ENCODE assay signal across 19 cellular contexts in the genomic region with DNA sequence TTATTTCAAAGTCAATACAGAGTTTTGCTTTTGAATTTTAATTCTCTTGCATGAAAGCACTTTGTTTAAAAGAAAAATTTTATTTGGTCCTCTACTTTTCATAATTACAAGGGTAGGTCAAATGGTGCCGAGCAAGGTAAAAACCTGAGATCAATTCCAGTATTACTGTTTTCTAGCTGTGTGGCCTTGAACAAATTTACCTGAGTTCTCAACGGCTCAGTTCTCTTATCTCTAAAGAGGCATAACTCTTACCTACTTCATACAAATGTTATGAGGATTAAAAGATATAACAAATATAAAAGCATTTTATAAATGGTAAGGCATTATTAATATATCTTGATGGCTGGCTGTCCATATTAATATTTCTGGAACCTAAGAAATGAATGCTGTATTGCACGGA. TPM values are rescaled to one million over a fixed set of nuclear protein-coding genes. Genes with fewer than 3 reads are reported as not detected.
DNase-seq lines count a peak whose midpoint lies in the region; ATAC-seq, FAIRE-seq and TF ChIP-seq lines count a peak whose summit lies in the region.
"Had no signal": no experiment of that assay in that cellular context is flagged by ENCODE, and none has a peak within 500 bp of the region (broad histone marks: within the 10 kb centered on the region; RNA-seq: fewer than 3 reads in every experiment).

No MANE protein-coding gene starts in this region.

- no peak overlapping the region for H3K4ac ChIP-seq in neuronal stem cell (ENCODE audit: low read length)

- no peak for DNase-seq in left ventricle myocardium inferior
- DNase-seq in heart left ventricle = no peak
- DNase-seq in left lung = no peak
- DNase-seq in pancreas = no peak
- no peak for DNase-seq in stimulated activated CD4-positive, alpha-beta T cell treated with anti-CD3 and anti-CD28 coated beads, Interleukin-4, amount 100 ng/mL, for 1 hour
- DNase-seq in neuronal stem cell (ENCODE audit: low spot score) = no peak
- no peak for DNase-seq in thyroid gland
- DNase-seq: C1 segment of cervical spinal cord; Calu3; CD4-positive, alpha-beta memory T cell; COR-L47; DMS53; GF-D8; GM23248; H7; HCEC 1CT had no signal

- H3K9me3 ChIP-seq in left ventricle myocardium inferior (replicated peaks) = no peaks in the 10 kb centered on the region
- no peaks in the 10 kb centered on the region for H3K9me3 ChIP-seq in heart left ventricle
- no peaks in the 10 kb centered on the region for H3K9me3 ChIP-seq in left lung
- H3K9me3 ChIP-seq in pancreas = no peaks in the 10 kb centered on the region
- no peaks in the 10 kb centered on the region for H3K9me3 ChIP-seq in neuronal stem cell (replicated peaks in 1 of 2; ENCODE audit: control insufficient read depth in 2 of 2, insufficient read depth in 1 of 2, low read depth in 1 of 2, low read length in 2 of 2)
- H3K9me3 ChIP-seq in thyroid gland = no peaks in the 10 kb centered on the region

- H3K27ac ChIP-seq in left ventricle myocardium inferior (replicated peaks) (peak overlapping the region; percentile 5), heart left ventricle (peak overlapping the region in 2 of 12 donors; percentile 6 to 42), left lung (no peak overlapping the region), pancreas (no peak overlapping the region), neuronal stem cell (replicated peaks; ENCODE audit: low read length) (no peak overlapping the region), thyroid gland (no peak overlapping the region)
- H3K27ac ChIP-seq: GM23248 had no signal

- no peak overlapping the region for H4K8ac ChIP-seq in neuronal stem cell (ENCODE audit: low read depth, low read length)

- 76 to 85% (median 81%) methylated on average over 3 of the region's 3 CpGs for WGBS in heart left ventricle, 4 donors
- WGBS in pancreas, 2 donors = 42 to 45% methylated on average over 3 of the region's 3 CpGs
- WGBS in neuronal stem cell (ENCODE audit: extremely low coverage in 2 of 2, insufficient read length in 2 of 2, insufficient replicate concordance in 1 of 2), 2 donors = no CpG with 5 or more reads among the region's 3 CpGs
- 96% methylated on average over 3 of the region's 3 CpGs for WGBS in thyroid gland, 2 donors

- H3K23ac ChIP-seq in neuronal stem cell (ENCODE audit: low read depth, low read length, poor library complexity) = no peak overlapping the region

- no peak overlapping the region for H2BK5ac ChIP-seq in neuronal stem cell (ENCODE audit: low read length)

- H4K91ac ChIP-seq in neuronal stem cell (ENCODE audit: low read depth, low read length, poor library complexity) = no peak overlapping the region

- H2BK15ac ChIP-seq in neuronal stem cell (ENCODE audit: low read length) = no peak overlapping the region

- H3K4me1 ChIP-seq in left ventricle myocardium inferior (peaks cover 36% of the 10 kb centered on the region), heart left ventricle (peaks cover 0 to 41% (median 8%) of the 10 kb centered on the region in 12 donors), left lung (no peaks in the 10 kb centered on the region), pancreas (no peaks in the 10 kb centered on the region), neuronal stem cell (ENCODE audit: control insufficient read depth in 2 of 2, insufficient read depth in 1 of 2, low read depth in 1 of 2, low read length in 2 of 2) (peaks cover 2 to 6% of the 10 kb centered on the region in 2 donors), thyroid gland (peaks cover 0 to 8% of the 10 kb centered on the region in 2 donors)

- H3K4me3 ChIP-seq in left ventricle myocardium inferior (no peak overlapping the region), heart left ventricle (no peak overlapping the region), left lung (no peak overlapping the region), pancreas (no peak overlapping the region), neuronal stem cell (ENCODE audit: low read length in 2 of 2) (no peak overlapping the region), thyroid gland (replicated peaks in 1 of 3) (no peak overlapping the region)
- H3K4me3 ChIP-seq: GM23248 had no signal

- H3K9ac ChIP-seq in neuronal stem cell (ENCODE audit: low read depth, low read length, poor library complexity) = no peak overlapping the region
- H3K9ac ChIP-seq: GM23248 had no signal

- H3K36me3 ChIP-seq in left ventricle myocardium inferior = peaks cover 32% of the 10 kb centered on the region
- peaks cover 0 to 70% (median 50%) of the 10 kb centered on the region in 9 donors for H3K36me3 ChIP-seq in heart left ventricle
- peaks cover 0 to 32% of the 10 kb centered on the region in 2 donors for H3K36me3 ChIP-seq in left lung
- peaks cover 0 to 10% (median 0%) of the 10 kb centered on the region in 3 donors for H3K36me3 ChIP-seq in pancreas
- H3K36me3 ChIP-seq in neuronal stem cell (replicated peaks in 1 of 2; ENCODE audit: control insufficient read depth in 2 of 2, insufficient read depth in 2 of 2, low read length in 2 of 2) = peaks cover 4 to 87% of the 10 kb centered on the region in 2 donors
- H3K36me3 ChIP-seq in thyroid gland = peaks cover 2 to 8% of the 10 kb centered on the region in 2 donors

- no peaks in the 10 kb centered on the region for H3K27me3 ChIP-seq in left ventricle myocardium inferior (ENCODE audit: low read depth)
- H3K27me3 ChIP-seq in heart left ventricle = no peaks in the 10 kb centered on the region
- no peaks in the 10 kb centered on the region for H3K27me3 ChIP-seq in left lung
- no peaks in the 10 kb centered on the region for H3K27me3 ChIP-seq in pancreas
- no peaks in the 10 kb centered on the region for H3K27me3 ChIP-seq in neuronal stem cell (ENCODE audit: control insufficient read depth in 3 of 3, insufficient read depth in 3 of 3, low read depth in 1 of 3, low read length in 3 of 3)
- no peaks in the 10 kb centered on the region for H3K27me3 ChIP-seq in thyroid gland

- FAIRE-seq in pancreas (lab: Jason Lieb, UNC) = no peak
- FAIRE-seq: GM12891, GM18507, H1 had no signal

- no peak overlapping the region for H2AK5ac ChIP-seq in neuronal stem cell (ENCODE audit: low read depth, low read length)

- H3K4me2 ChIP-seq in neuronal stem cell (ENCODE audit: insufficient read depth, low read length, poor library complexity, severe bottlenecking) = no peak overlapping the region

- TF ChIP-seq CTCF in left ventricle myocardium inferior (IDR thresholded peaks at IDR 0.05; ENCODE audit: borderline replicate concordance) (no peak), heart left ventricle (IDR thresholded peaks at IDR 0.05) (no peak), left lung (IDR thresholded peaks at IDR 0.05) (no peak), pancreas (IDR thresholded peaks at IDR 0.05) (no peak), thyroid gland (IDR thresholded peaks at IDR 0.05) (no peak)

- ATAC-seq in heart left ventricle (no peak), left lung (peak; percentile 14), pancreas (peak in 3 of 4 donors; percentile 38 to 54 (median 53))

- TF ChIP-seq POLR2A in heart left ventricle (IDR thresholded peaks at IDR 0.05) = no peak
- TF ChIP-seq POLR2A in thyroid gland (IDR thresholded peaks at IDR 0.05) = no peak

- intact Hi-C loops in left ventricle myocardium inferior (cut with micrococcal nuclease) = no loop called here
- intact Hi-C loops in heart left ventricle (cut with DNase I) = loop anchor here in 2 of 10 donors (5.0 kb wide), 1 partner anchor 40 kb away; no protein-coding TSS in a partner anchor
- intact Hi-C loops in left lung (cut with DNase I) = no loop called here
- intact Hi-C loops in pancreas (cut with DNase I) = no loop called here
- intact Hi-C loops in thyroid gland (cut with DNase I) = no loop called here

- H3K79me1 ChIP-seq in neuronal stem cell (ENCODE audit: low read depth, low read length) = no peaks in the 10 kb centered on the region

- no peak overlapping the region for H2BK120ac ChIP-seq in neuronal stem cell (ENCODE audit: low read depth, low read length)

- H3K14ac ChIP-seq in neuronal stem cell (ENCODE audit: low read length) = no peak overlapping the region

- no peak overlapping the region for H2BK12ac ChIP-seq in neuronal stem cell (ENCODE audit: low read length)

- no peak overlapping the region for H2AFZ ChIP-seq in neuronal stem cell (ENCODE audit: low read length)
- H2AFZ ChIP-seq: GM23248 had no signal

- H3K18ac ChIP-seq in neuronal stem cell (ENCODE audit: low read length) = no peak overlapping the region

RNA-seq across cellular contexts. Expression of a gene that starts 42.5 kb away (rescaled TPM):
- 39.5 TPM for total RNA-seq in left ventricle myocardium inferior
- 10 to 100 TPM; 26.3 to 53.7 (median 36.8) TPM for total RNA-seq in heart left ventricle
- 10 to 100 TPM; 13.9 to 15.4 TPM for polyA plus RNA-seq in heart left ventricle
- total RNA-seq in left lung = 10 to 100 TPM; 26.1 to 42.3 TPM
- total RNA-seq in pancreas = 10 to 100 TPM; 12.2 to 26.8 (median 16.4) TPM
- 10 to 100 TPM in 1 of 2 donors, 1 to 10 TPM in 1; 7.5 to 13.3 TPM for polyA plus RNA-seq in pancreas
- polyA plus RNA-seq in neuronal stem cell (2013, experiment 1 of 2) = 11.9 TPM
- polyA plus RNA-seq in neuronal stem cell (2013, experiment 2 of 2) = 11.3 TPM
- 10 to 100 TPM; 38.5 to 74.6 (median 43.4) TPM for total RNA-seq in thyroid gland

Comparison
In these comparisons a context has a peak if more than half of its experiments do, and no peak if none do; other contexts are left out.
1. ATAC-seq: peak in left lung (single experiment) and pancreas (3 of 4); none in heart left ventricle (0 of 4).